In the genomic region with DNA sequence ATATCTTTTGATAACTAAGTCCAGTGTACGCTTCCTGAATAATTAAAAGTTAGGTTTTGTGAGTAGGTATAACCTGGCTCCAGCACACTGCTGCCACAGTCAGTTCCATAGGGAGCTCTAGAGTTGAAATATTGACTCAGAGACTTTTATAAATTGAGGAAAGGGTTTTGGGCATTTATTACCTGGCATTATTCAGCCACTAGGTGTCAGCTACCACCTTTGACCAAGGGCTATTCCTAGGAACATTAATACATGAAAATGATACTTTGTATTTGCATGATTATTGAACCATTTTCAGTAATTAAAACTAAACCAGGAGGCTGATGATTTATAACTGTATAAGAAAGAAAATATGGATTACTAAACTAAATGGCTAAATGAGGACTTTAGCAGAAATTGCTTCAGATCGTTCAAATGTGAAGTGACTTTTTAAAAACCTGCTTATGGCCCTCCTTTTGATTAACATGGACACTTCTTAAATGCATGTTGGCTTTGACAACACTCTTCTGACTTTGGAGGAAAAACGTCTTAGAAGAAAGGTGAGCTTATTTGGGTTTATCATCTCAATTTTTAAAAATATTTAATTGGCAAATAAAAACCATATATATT, we compare ENCODE assay signal across 8 cellular contexts.
DNase-seq lines count a peak whose midpoint lies in the region; ATAC-seq and TF ChIP-seq lines count a peak whose summit lies in the region.

No MANE protein-coding gene starts in this region.

- H3K27ac ChIP-seq in SK-N-SH (ENCODE audit: low read depth in 2 of 2, low read length in 1 of 2), result no peak overlapping the region
- H3K27ac ChIP-seq in liver (ENCODE audit: low read depth in 1 of 2, low read length in 2 of 2), result no peak overlapping the region
- H3K27ac ChIP-seq in CD4-positive, alpha-beta T cell (ENCODE audit: low read depth, low read length), result no peak overlapping the region
- no peak overlapping the region for H3K27ac ChIP-seq in CD8-positive, alpha-beta memory T cell (ENCODE audit: low read depth, low read length)
- no peak overlapping the region for H3K27ac ChIP-seq in spleen

- no peaks in the 10 kb centered on the region for H3K9me2 ChIP-seq in SK-N-SH

- H3K4me1 ChIP-seq in SK-N-SH (ENCODE audit: control insufficient read depth in 1 of 2, insufficient read depth in 2 of 2, low read depth in 1 of 2, low read length in 1 of 2), result no peaks in the 10 kb centered on the region
- H3K4me1 ChIP-seq in liver (ENCODE audit: control insufficient read depth in 4 of 4, insufficient read depth in 4 of 4, low read length in 3 of 4), result no peaks in the 10 kb centered on the region
- no peaks in the 10 kb centered on the region for H3K4me1 ChIP-seq in CD8-positive, alpha-beta memory T cell (ENCODE audit: insufficient read depth, low read length)
- no peaks in the 10 kb centered on the region for H3K4me1 ChIP-seq in spleen

- H3K36me3 ChIP-seq in SK-N-SH (replicated peaks in 1 of 2; ENCODE audit: control insufficient read depth in 1 of 2, insufficient read depth in 2 of 2, low read length in 1 of 2) (no peaks in the 10 kb centered on the region), liver (ENCODE audit: control insufficient read depth in 4 of 4, insufficient read depth in 3 of 4, low read depth in 1 of 4, low read length in 3 of 4) (no peaks in the 10 kb centered on the region), spleen (no peaks in the 10 kb centered on the region)
- no peaks in the 10 kb centered on the region for H3K36me3 ChIP-seq in CD8-positive, alpha-beta memory T cell (ENCODE audit: insufficient read depth, low read length)

- H3K4me1 Mint-ChIP-seq in CD4-positive, alpha-beta T cell (ENCODE audit: low read depth), result no peaks in the 10 kb centered on the region
- H3K4me1 Mint-ChIP-seq in CD8-positive, alpha-beta memory T cell, result no peaks in the 10 kb centered on the region

- H3K27me3 ChIP-seq in SK-N-SH (ENCODE audit: insufficient read depth) (no peaks in the 10 kb centered on the region), liver (ENCODE audit: control insufficient read depth in 4 of 4, insufficient read depth in 4 of 4, low read length in 3 of 4) (no peaks in the 10 kb centered on the region), spleen (replicated peaks in 1 of 7) (no peaks in the 10 kb centered on the region)
- no peaks in the 10 kb centered on the region for H3K27me3 ChIP-seq in CD4-positive, alpha-beta T cell (ENCODE audit: control insufficient read depth, insufficient read depth, low read length)
- H3K27me3 ChIP-seq in CD8-positive, alpha-beta memory T cell (ENCODE audit: insufficient read depth, low read length, poor library complexity, severe bottlenecking), result no peaks in the 10 kb centered on the region

- H3K27ac Mint-ChIP-seq in CD4-positive, alpha-beta T cell, result no peak overlapping the region
- no peak overlapping the region for H3K27ac Mint-ChIP-seq in CD8-positive, alpha-beta memory T cell

- H3K27me3 Mint-ChIP-seq in CD4-positive, alpha-beta T cell, result peaks cover 4% of the 10 kb centered on the region
- H3K27me3 Mint-ChIP-seq in CD8-positive, alpha-beta memory T cell, result peaks cover 2 to 6% of the 10 kb centered on the region in 2 donors

- CTCF ChIA-PET in SK-N-SH (lab: Yijun Ruan, JAX), result interaction anchor here (0.8 to 2.6 kb wide), 4 partner anchors 8 to 566 kb away, joined by 4 to 17 read pairs (median 6); no protein-coding TSS in a partner anchor
- CTCF ChIA-PET in CD4-positive, alpha-beta T cell (lab: Charles Lee), result no interaction called here
- CTCF ChIA-PET in CD8-positive, alpha-beta memory T cell (lab: Charles Lee), result no interaction called here

- no peaks in the 10 kb centered on the region for H3K36me3 Mint-ChIP-seq in CD4-positive, alpha-beta T cell (ENCODE audit: low read depth)
- H3K36me3 Mint-ChIP-seq in CD8-positive, alpha-beta memory T cell, result no peaks in the 10 kb centered on the region

- no peaks in the 10 kb centered on the region for H3K9me3 Mint-ChIP-seq in CD4-positive, alpha-beta T cell
- H3K9me3 Mint-ChIP-seq in CD8-positive, alpha-beta memory T cell, result no peaks in the 10 kb centered on the region

- no peak overlapping the region for H3K4me3 ChIP-seq in SK-N-SH (ENCODE audit: low read depth in 2 of 2, low read length in 1 of 2)
- no peak overlapping the region for H3K4me3 ChIP-seq in liver (ENCODE audit: low read depth in 1 of 3, low read length in 3 of 3)
- H3K4me3 ChIP-seq in CD8-positive, alpha-beta memory T cell (ENCODE audit: low read length), result no peak overlapping the region
- no peak overlapping the region for H3K4me3 ChIP-seq in spleen

- no peaks in the 10 kb centered on the region for H3K79me2 ChIP-seq in SK-N-SH (ENCODE audit: insufficient read depth)

- H3K9me3 ChIP-seq in SK-N-SH, result no peaks in the 10 kb centered on the region
- H3K9me3 ChIP-seq in liver (ENCODE audit: control insufficient read depth in 4 of 4, low read length in 3 of 4), result no peaks in the 10 kb centered on the region
- H3K9me3 ChIP-seq in CD4-positive, alpha-beta T cell (ENCODE audit: control insufficient read depth, low read length), result no peaks in the 10 kb centered on the region
- H3K9me3 ChIP-seq in CD8-positive, alpha-beta memory T cell (ENCODE audit: low read length), result no peaks in the 10 kb centered on the region
- H3K9me3 ChIP-seq in spleen, result no peaks in the 10 kb centered on the region

- no peak for TF ChIP-seq EP300 in SK-N-SH (IDR thresholded peaks at IDR 0.05; ENCODE audit: borderline replicate concordance in 1 of 2, low read depth in 1 of 2, low read length in 1 of 2)

- peak; percentile 63 for ATAC-seq in HG03159 (IDR thresholded peaks at IDR 0.05; ENCODE audit: unreplicated experiment)
- no peak for ATAC-seq in CD4-positive, alpha-beta T cell (ENCODE audit: poor library complexity)

- POLR2A ChIA-PET in SK-N-SH (lab: Yijun Ruan, JAX), result no interaction called here
- POLR2A ChIA-PET in CD4-positive, alpha-beta T cell (lab: Charles Lee), result no interaction called here
- POLR2A ChIA-PET in CD8-positive, alpha-beta memory T cell (lab: Charles Lee), result no interaction called here

- no peaks in the 10 kb centered on the region for H3F3A ChIP-seq in SK-N-SH (replicated peaks; ENCODE audit: insufficient read depth)

- no peak overlapping the region for H3K4me2 ChIP-seq in SK-N-SH

- no peak for TF ChIP-seq POLR2A in spleen (IDR thresholded peaks at IDR 0.05)

- WGBS in SK-N-SH (ENCODE audit: low lambda C conversion rate), result 4% methylated on average over 3 of the region's 3 CpGs
- WGBS in liver, result 54% methylated on average over 3 of the region's 3 CpGs
- WGBS in spleen, 5 donors, result 64 to 70% (median 68%) methylated on average over 3 of the region's 3 CpGs

- TF ChIP-seq CTCF in GM12874 (IDR thresholded peaks at IDR 0.05; ENCODE audit: insufficient read depth, low read depth, low read length), result peak; percentile 42; the same call in 1 of the 2 replicates
- peak; percentile 67 for TF ChIP-seq CTCF in SK-N-SH (IDR thresholded peaks at IDR 0.05)
- peak; percentile 76 for TF ChIP-seq CTCF in liver (IDR thresholded peaks at IDR 0.05; ENCODE audit: low read depth, low read length, missing input control)
- TF ChIP-seq CTCF in CD4-positive, alpha-beta T cell (IDR thresholded peaks at IDR 0.05), result no peak
- TF ChIP-seq CTCF in spleen (IDR thresholded peaks at IDR 0.05 in 8 of 11, conservative IDR thresholded peaks at IDR 0.05 in 3 of 11), result peak in 2 of 11 experiments; percentile 3 to 17

- no peak overlapping the region for H2AFZ ChIP-seq in SK-N-SH (ENCODE audit: low read depth)

- no peak overlapping the region for H3K4me3 Mint-ChIP-seq in CD4-positive, alpha-beta T cell
- no peak overlapping the region for H3K4me3 Mint-ChIP-seq in CD8-positive, alpha-beta memory T cell

- H4K20me1 ChIP-seq in SK-N-SH (ENCODE audit: insufficient read depth), result no peaks in the 10 kb centered on the region

- DNase-seq in SK-N-SH (no peak), HuH-7 (ENCODE audit: low spot score) (no peak), spleen (no peak)
- DNase-seq in CD4-positive, alpha-beta T cell, result no peak
- DNase-seq in CD8-positive, alpha-beta memory T cell, result no peak

- intact Hi-C loops in CD4-positive, alpha-beta T cell (cut with DNase I, micrococcal nuclease), result loop anchor here (2.0 to 5.0 kb wide), 2 partner anchors 565 to 566 kb away; no protein-coding TSS in a partner anchor
- intact Hi-C loops in spleen (cut with DNase I; ENCODE audit: low total_unique reads), result no loop called here

- peak; percentile 63 for TF ChIP-seq RAD21 in SK-N-SH (IDR thresholded peaks at IDR 0.05; ENCODE audit: low read length)
- TF ChIP-seq RAD21 in liver (IDR thresholded peaks at IDR 0.05), result peak; percentile 92 to 93

- no peak overlapping the region for H3K9ac ChIP-seq in SK-N-SH
- H3K9ac ChIP-seq in liver (ENCODE audit: low read depth in 1 of 2, low read length in 2 of 2), result no peak overlapping the region

TF ChIP-seq in SK-N-SH, 30 proteins besides CTCF, POLR2A, EP300 and RAD21:
- TF ChIP-seq NRF1 (IDR thresholded peaks at IDR 0.05; ENCODE audit: low read depth, low read length) (no peak), SMC3 (IDR thresholded peaks at IDR 0.05; ENCODE audit: low read depth, low read length) (peak; percentile 63)

TF ChIP-seq in liver, 16 proteins besides CTCF, POLR2A, EP300 and RAD21 (continues in another document):
- no peak for TF ChIP-seq FOXA1 (IDR thresholded peaks at IDR 0.05)
- TF ChIP-seq, protein P1, sequence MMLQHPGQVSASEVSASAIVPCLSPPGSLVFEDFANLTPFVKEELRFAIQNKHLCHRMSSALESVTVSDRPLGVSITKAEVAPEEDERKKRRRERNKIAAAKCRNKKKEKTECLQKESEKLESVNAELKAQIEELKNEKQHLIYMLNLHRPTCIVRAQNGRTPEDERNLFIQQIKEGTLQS (IDR thresholded peaks at IDR 0.05), result no peak
- TF ChIP-seq SP1 (IDR thresholded peaks at IDR 0.05), result no peak
- no peak for TF ChIP-seq EGR1 (IDR thresholded peaks at IDR 0.05; ENCODE audit: low read depth in 2 of 2)
- no peak for TF ChIP-seq JUND (IDR thresholded peaks at IDR 0.05)
